ENCODE assay signal across 35 cellular contexts in genomic region chr6:18204691-18205090, GRCh38.
"Had no signal": no experiment of that assay in that cellular context is flagged by ENCODE, and none has a peak within 500 bp of the region (broad histone marks: within the 10 kb centered on the region; RNA-seq: fewer than 3 reads in every experiment).

No MANE protein-coding gene starts in this region.

- H3K9me3 Mint-ChIP-seq: activated B cell treated with CpG ODN at 0.5 μM for 24 hours; activated naive CD4-positive, alpha-beta T cell treated with anti-CD3 and anti-CD28 coated beads for 36 hours; activated naive CD4-positive, alpha-beta T cell treated with anti-CD3 and anti-CD28 coated beads, Interleukin-2, amount 50 U/mL, for 24 hours; activated naive CD8-positive, alpha-beta T cell treated with anti-CD3 and anti-CD28 coated beads for 36 hours; activated naive CD8-positive, alpha-beta T cell treated with anti-CD3 and anti-CD28 coated beads, Interleukin-2, amount 50 U/mL, for 24 hours; activated T-helper 1 cell treated with anti-CD3 and anti-CD28 coated beads, Interleukin-12 subunit alpha, Interleukin-12 subunit beta, Interleukin-2, Interleukin-4 antibody, amounts not matched to agents 30 ng/mL and 10 ng/mL and 1 ng/mL, durations not matched to agents 14 hours and 24 hours and 36 hours; activated T-helper 2 cell treated with anti-CD3 and anti-CD28 coated beads, Interferon-gamma antibody, Interleukin-2, Interleukin-4, amounts not matched to agents 10 μg/mL and 5 μg/mL and 100 μg/mL, durations not matched to agents 14 hours and 24 hours and 36 hours; brain; dendritic cell treated with granulocyte-macrophage colony-stimulating factor and Interleukin-4, amounts not matched to agents 40 ng/mL and 50 ng/mL, for 4 days; T-helper 2 cell treated with Interferon-gamma antibody and Interleukin-4, amounts not matched to agents 5 μg/mL and 100 μg/mL, for 36 hours had no signal

- H3K4me3 Mint-ChIP-seq: activated B cell treated with CpG ODN at 0.5 μM for 24 hours; activated CD8-positive, alpha-beta memory T cell treated with anti-CD3 and anti-CD28 coated beads, Interleukin-2, amount 10 ng/mL, durations not matched to agents 7 days and 5 days; activated CD8-positive, alpha-beta T cell treated with anti-CD3 and anti-CD28 coated beads, Interleukin-2, amount 10 ng/mL, durations not matched to agents 7 days and 5 days; activated naive CD4-positive, alpha-beta T cell treated with anti-CD3 and anti-CD28 coated beads for 36 hours; activated naive CD4-positive, alpha-beta T cell treated with anti-CD3 and anti-CD28 coated beads, Interleukin-2, amount 50 U/mL, for 24 hours; activated naive CD8-positive, alpha-beta T cell treated with anti-CD3 and anti-CD28 coated beads for 36 hours; activated naive CD8-positive, alpha-beta T cell treated with anti-CD3 and anti-CD28 coated beads, Interleukin-2, amount 50 U/mL, for 24 hours; activated T-helper 1 cell treated with anti-CD3 and anti-CD28 coated beads, Interleukin-12 subunit alpha, Interleukin-12 subunit beta, Interleukin-2, Interleukin-4 antibody, amounts not matched to agents 30 ng/mL and 10 ng/mL and 1 ng/mL, durations not matched to agents 14 hours and 24 hours and 36 hours; brain; dendritic cell treated with granulocyte-macrophage colony-stimulating factor and Interleukin-4, amounts not matched to agents 40 ng/mL and 50 ng/mL, for 4 days; T-helper 17 cell; T-helper 2 cell treated with Interferon-gamma antibody and Interleukin-4, amounts not matched to agents 5 μg/mL and 100 μg/mL, for 36 hours had no signal

- ATAC-seq: activated CD4-positive, CD25-positive, alpha-beta regulatory T cell treated with anti-CD3 and anti-CD28 coated beads, Interleukin-2, amount 50 U/mL, for 24 hours; activated CD8-positive, alpha-beta memory T cell treated with anti-CD3 and anti-CD28 coated beads, Interleukin-2, amount 10 ng/mL, durations not matched to agents 7 days and 5 days; activated CD8-positive, alpha-beta T cell treated with anti-CD3 and anti-CD28 coated beads, Interleukin-2, amount 10 ng/mL, durations not matched to agents 7 days and 5 days; activated naive CD8-positive, alpha-beta T cell treated with anti-CD3 and anti-CD28 coated beads, Interleukin-2, amount 50 U/mL, for 24 hours; esophagus mucosa; T-helper 17 cell had no signal

- H3K27ac Mint-ChIP-seq: activated B cell treated with CpG ODN at 0.5 μM for 24 hours; activated CD8-positive, alpha-beta memory T cell treated with anti-CD3 and anti-CD28 coated beads, Interleukin-2, amount 10 ng/mL, durations not matched to agents 7 days and 5 days; activated CD8-positive, alpha-beta T cell treated with anti-CD3 and anti-CD28 coated beads, Interleukin-2, amount 10 ng/mL, durations not matched to agents 7 days and 5 days; activated naive CD4-positive, alpha-beta T cell treated with anti-CD3 and anti-CD28 coated beads for 36 hours; activated naive CD4-positive, alpha-beta T cell treated with anti-CD3 and anti-CD28 coated beads, Interleukin-2, amount 50 U/mL, for 24 hours; activated naive CD8-positive, alpha-beta T cell treated with anti-CD3 and anti-CD28 coated beads for 36 hours; activated naive CD8-positive, alpha-beta T cell treated with anti-CD3 and anti-CD28 coated beads, Interleukin-2, amount 50 U/mL, for 24 hours; activated T-helper 1 cell treated with anti-CD3 and anti-CD28 coated beads, Interleukin-12 subunit alpha, Interleukin-12 subunit beta, Interleukin-2, Interleukin-4 antibody, amounts not matched to agents 30 ng/mL and 10 ng/mL and 1 ng/mL, durations not matched to agents 14 hours and 24 hours and 36 hours; activated T-helper 2 cell treated with anti-CD3 and anti-CD28 coated beads, Interferon-gamma antibody, Interleukin-2, Interleukin-4, amounts not matched to agents 10 μg/mL and 5 μg/mL and 100 μg/mL, durations not matched to agents 14 hours and 24 hours and 36 hours; brain; dendritic cell treated with granulocyte-macrophage colony-stimulating factor and Interleukin-4, amounts not matched to agents 40 ng/mL and 50 ng/mL, for 4 days; T-helper 2 cell treated with Interferon-gamma antibody and Interleukin-4, amounts not matched to agents 5 μg/mL and 100 μg/mL, for 36 hours had no signal

- H3K27me3 ChIP-seq: adrenal gland, breast epithelium, cardiac muscle cell, dorsolateral prefrontal cortex had no signal

- DNase-seq: activated B cell treated with CpG ODN at 0.5 μM for 24 hours; activated CD4-positive, alpha-beta T cell treated with anti-CD3 and anti-CD28 coated beads for 48 hours; activated CD4-positive, alpha-beta T cell treated with anti-CD3 and anti-CD28 coated beads, Interleukin-2, amount 50 U/mL, for 1 hour; activated CD4-positive, alpha-beta T cell treated with anti-CD3 and anti-CD28 coated beads, Interleukin-2, amount 50 U/mL, for 48 hours; activated CD8-positive, alpha-beta memory T cell treated with anti-CD3 and anti-CD28 coated beads, Interleukin-2, amount 10 ng/mL, durations not matched to agents 7 days and 5 days; activated CD8-positive, alpha-beta memory T cell treated with anti-CD3 and anti-CD28 coated beads, Interleukin-2, amount 50 U/mL, for 4 hours; activated CD8-positive, alpha-beta T cell treated with anti-CD3 and anti-CD28 coated beads, Interleukin-2, amount 10 ng/mL, durations not matched to agents 7 days and 5 days; activated effector memory CD4-positive, alpha-beta T cell treated with anti-CD3 and anti-CD28 coated beads, Interleukin-2, amount 50 U/mL, for 16 hours; activated naive CD4-positive, alpha-beta T cell treated with anti-CD3 and anti-CD28 coated beads for 36 hours; activated naive CD8-positive, alpha-beta T cell treated with anti-CD3 and anti-CD28 coated beads for 36 hours; activated naive CD8-positive, alpha-beta T cell treated with anti-CD3 and anti-CD28 coated beads, Interleukin-2, amount 50 U/mL, for 24 hours; activated T-cell treated with anti-CD3 and anti-CD28 coated beads, Interleukin-2, amount 50 U/mL, for 1 hour; activated T-cell treated with anti-CD3 and anti-CD28 coated beads, Interleukin-2, amount 50 U/mL, for 48 hours; adrenal gland; amygdala; aorta; central memory CD4-positive, alpha-beta T cell; cerebellar nuclear complex; dorsolateral prefrontal cortex; foreskin fibroblast; T-helper 1 cell; T-helper 17 cell; T1000; WERI-Rb-1 had no signal

- H3K27ac ChIP-seq: adrenal gland, breast epithelium, cardiac muscle cell, coronary artery, WERI-Rb-1 had no signal

- H3K4me1 Mint-ChIP-seq: activated B cell treated with CpG ODN at 0.5 μM for 24 hours; activated CD8-positive, alpha-beta memory T cell treated with anti-CD3 and anti-CD28 coated beads, Interleukin-2, amount 10 ng/mL, durations not matched to agents 7 days and 5 days; activated naive CD4-positive, alpha-beta T cell treated with anti-CD3 and anti-CD28 coated beads, Interleukin-2, amount 50 U/mL, for 24 hours; activated naive CD8-positive, alpha-beta T cell treated with anti-CD3 and anti-CD28 coated beads for 36 hours; activated naive CD8-positive, alpha-beta T cell treated with anti-CD3 and anti-CD28 coated beads, Interleukin-2, amount 50 U/mL, for 24 hours had no signal

- H3K4me1 ChIP-seq: adrenal gland, breast epithelium had no signal

- H3K36me3 ChIP-seq: cardiac muscle cell had no signal

- H3K9me3 ChIP-seq: adrenal gland, breast epithelium had no signal

- H3K4me3 ChIP-seq: adrenal gland, breast epithelium, cardiac muscle cell, coronary artery, dorsolateral prefrontal cortex had no signal

- H3K27me3 Mint-ChIP-seq: activated B cell treated with CpG ODN at 0.5 μM for 24 hours; activated CD8-positive, alpha-beta memory T cell treated with anti-CD3 and anti-CD28 coated beads, Interleukin-2, amount 10 ng/mL, durations not matched to agents 7 days and 5 days; activated naive CD4-positive, alpha-beta T cell treated with anti-CD3 and anti-CD28 coated beads, Interleukin-2, amount 50 U/mL, for 24 hours; activated naive CD8-positive, alpha-beta T cell treated with anti-CD3 and anti-CD28 coated beads for 36 hours; activated naive CD8-positive, alpha-beta T cell treated with anti-CD3 and anti-CD28 coated beads, Interleukin-2, amount 50 U/mL, for 24 hours; brain; dendritic cell treated with granulocyte-macrophage colony-stimulating factor and Interleukin-4, amounts not matched to agents 40 ng/mL and 50 ng/mL, for 4 days; T-helper 17 cell had no signal
